Comparison of ENCODE assay signal across 23 cellular contexts in genomic region chr17:45347451-45347850, GRCh38.
"Had no signal": no experiment of that assay in that cellular context is flagged by ENCODE, and none has a peak within 500 bp of the region (broad histone marks: within the 10 kb centered on the region; RNA-seq: fewer than 3 reads in every experiment).

No MANE protein-coding gene starts in this region.

- H3K79me2 ChIP-seq: hepatocyte had no signal

- H2AFZ ChIP-seq: hepatocyte had no signal

- ATAC-seq: effector memory CD8-positive, alpha-beta T cell; gastrocnemius medialis; left colon; naive thymus-derived CD8-positive, alpha-beta T cell; stimulated activated naive B cell treated with anti-CD40 and anti-IgM and Interleukin-4, amounts not matched to agents 10 μg/mL and 1 μg/mL and 100 μg/mL, for 72 hours; stimulated activated naive CD8-positive, alpha-beta T cell treated with anti-CD3 and anti-CD28 coated beads, Interleukin-15, amount 100 ng/mL, for 72 hours; upper lobe of right lung had no signal

- H3K9me3 ChIP-seq: gastrocnemius medialis, lower lobe of right lung, prostate gland, suprapubic skin, transverse colon, upper lobe of right lung, uterus had no signal

- H3K27me3 ChIP-seq: gastrocnemius medialis, heart left ventricle, hepatocyte, right atrium auricular region, suprapubic skin, transverse colon, upper lobe of right lung, uterus had no signal

- DNase-seq: effector memory CD8-positive, alpha-beta T cell; gastrocnemius medialis; heart left ventricle; kidney glomerular epithelial cell; left colon; left ventricle myocardium superior; lower lobe of right lung; naive thymus-derived CD8-positive, alpha-beta T cell; nephron progenitor cell; nucleus accumbens; small intestine; stimulated activated CD4-positive, alpha-beta T cell treated with anti-CD3 and anti-CD28 coated beads, Interleukin-15, amount 100 ng/mL, for 24 hours; stimulated activated CD4-positive, alpha-beta T cell treated with anti-CD3 and anti-CD28 coated beads, Interleukin-2, amount 100 ng/mL, for 48 hours; stimulated activated naive B cell treated with anti-CD40 and anti-IgM and Interleukin-4, amounts not matched to agents 10 μg/mL and 1 μg/mL and 100 μg/mL, for 72 hours; stimulated activated naive CD8-positive, alpha-beta T cell treated with anti-CD3 and anti-CD28 coated beads, Interleukin-15, amount 100 ng/mL, for 72 hours; transverse colon had no signal

- H3K27ac ChIP-seq: gastrocnemius medialis, hepatocyte, prostate gland, right atrium auricular region, suprapubic skin, uterus had no signal

- H3K4me3 ChIP-seq: coronary artery, gastrocnemius medialis, heart left ventricle, hepatocyte, lower lobe of right lung, prostate gland, right atrium auricular region, suprapubic skin, transverse colon, upper lobe of right lung, uterus had no signal

- H3K36me3 ChIP-seq: gastrocnemius medialis, heart left ventricle, lower lobe of right lung, prostate gland, right atrium auricular region, suprapubic skin, transverse colon, upper lobe of right lung, uterus had no signal

- H3K4me1 ChIP-seq: gastrocnemius medialis, prostate gland, uterus had no signal

- H3K4me2 ChIP-seq: hepatocyte had no signal
